Comparison of ENCODE assay signal across 1 cellular context in the genomic region with DNA sequence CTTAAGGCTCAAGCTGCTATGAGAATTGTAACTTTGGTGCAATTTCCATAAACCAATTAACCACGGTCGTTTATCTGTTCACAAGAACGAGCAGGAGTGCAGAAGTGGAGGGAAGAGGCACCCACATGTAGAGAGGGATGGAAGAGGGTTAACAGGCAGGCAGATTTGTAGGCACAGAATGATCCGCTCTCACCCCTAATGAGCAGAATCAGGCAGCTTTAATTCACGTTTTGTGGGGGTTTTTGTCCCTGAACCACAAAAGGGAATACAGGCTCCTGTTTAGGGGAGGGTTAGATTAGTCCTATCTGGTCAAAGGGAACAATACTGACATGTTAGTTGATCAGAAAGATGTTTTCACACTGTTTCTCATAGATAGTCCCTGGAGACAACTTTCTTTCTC.
TF ChIP-seq lines count a peak whose summit lies in the region.

No MANE protein-coding gene starts in this region.

TF ChIP-seq in GM23338, 12 proteins besides CTCF, POLR2A, EP300 and RAD21:
- TF ChIP-seq STAT1 (IDR thresholded peaks at IDR 0.05; ENCODE audit: unreplicated experiment) = no peak
- no peak for TF ChIP-seq NANOG (IDR thresholded peaks at IDR 0.05; ENCODE audit: borderline replicate concordance)
- TF ChIP-seq CREB1 (CRISPR knock-in tag; IDR thresholded peaks at IDR 0.05; ENCODE audit: low read depth) = no peak
- no peak for TF ChIP-seq EZH2 (IDR thresholded peaks at IDR 0.05; ENCODE audit: low read depth, unreplicated experiment)
- TF ChIP-seq, protein P1, sequence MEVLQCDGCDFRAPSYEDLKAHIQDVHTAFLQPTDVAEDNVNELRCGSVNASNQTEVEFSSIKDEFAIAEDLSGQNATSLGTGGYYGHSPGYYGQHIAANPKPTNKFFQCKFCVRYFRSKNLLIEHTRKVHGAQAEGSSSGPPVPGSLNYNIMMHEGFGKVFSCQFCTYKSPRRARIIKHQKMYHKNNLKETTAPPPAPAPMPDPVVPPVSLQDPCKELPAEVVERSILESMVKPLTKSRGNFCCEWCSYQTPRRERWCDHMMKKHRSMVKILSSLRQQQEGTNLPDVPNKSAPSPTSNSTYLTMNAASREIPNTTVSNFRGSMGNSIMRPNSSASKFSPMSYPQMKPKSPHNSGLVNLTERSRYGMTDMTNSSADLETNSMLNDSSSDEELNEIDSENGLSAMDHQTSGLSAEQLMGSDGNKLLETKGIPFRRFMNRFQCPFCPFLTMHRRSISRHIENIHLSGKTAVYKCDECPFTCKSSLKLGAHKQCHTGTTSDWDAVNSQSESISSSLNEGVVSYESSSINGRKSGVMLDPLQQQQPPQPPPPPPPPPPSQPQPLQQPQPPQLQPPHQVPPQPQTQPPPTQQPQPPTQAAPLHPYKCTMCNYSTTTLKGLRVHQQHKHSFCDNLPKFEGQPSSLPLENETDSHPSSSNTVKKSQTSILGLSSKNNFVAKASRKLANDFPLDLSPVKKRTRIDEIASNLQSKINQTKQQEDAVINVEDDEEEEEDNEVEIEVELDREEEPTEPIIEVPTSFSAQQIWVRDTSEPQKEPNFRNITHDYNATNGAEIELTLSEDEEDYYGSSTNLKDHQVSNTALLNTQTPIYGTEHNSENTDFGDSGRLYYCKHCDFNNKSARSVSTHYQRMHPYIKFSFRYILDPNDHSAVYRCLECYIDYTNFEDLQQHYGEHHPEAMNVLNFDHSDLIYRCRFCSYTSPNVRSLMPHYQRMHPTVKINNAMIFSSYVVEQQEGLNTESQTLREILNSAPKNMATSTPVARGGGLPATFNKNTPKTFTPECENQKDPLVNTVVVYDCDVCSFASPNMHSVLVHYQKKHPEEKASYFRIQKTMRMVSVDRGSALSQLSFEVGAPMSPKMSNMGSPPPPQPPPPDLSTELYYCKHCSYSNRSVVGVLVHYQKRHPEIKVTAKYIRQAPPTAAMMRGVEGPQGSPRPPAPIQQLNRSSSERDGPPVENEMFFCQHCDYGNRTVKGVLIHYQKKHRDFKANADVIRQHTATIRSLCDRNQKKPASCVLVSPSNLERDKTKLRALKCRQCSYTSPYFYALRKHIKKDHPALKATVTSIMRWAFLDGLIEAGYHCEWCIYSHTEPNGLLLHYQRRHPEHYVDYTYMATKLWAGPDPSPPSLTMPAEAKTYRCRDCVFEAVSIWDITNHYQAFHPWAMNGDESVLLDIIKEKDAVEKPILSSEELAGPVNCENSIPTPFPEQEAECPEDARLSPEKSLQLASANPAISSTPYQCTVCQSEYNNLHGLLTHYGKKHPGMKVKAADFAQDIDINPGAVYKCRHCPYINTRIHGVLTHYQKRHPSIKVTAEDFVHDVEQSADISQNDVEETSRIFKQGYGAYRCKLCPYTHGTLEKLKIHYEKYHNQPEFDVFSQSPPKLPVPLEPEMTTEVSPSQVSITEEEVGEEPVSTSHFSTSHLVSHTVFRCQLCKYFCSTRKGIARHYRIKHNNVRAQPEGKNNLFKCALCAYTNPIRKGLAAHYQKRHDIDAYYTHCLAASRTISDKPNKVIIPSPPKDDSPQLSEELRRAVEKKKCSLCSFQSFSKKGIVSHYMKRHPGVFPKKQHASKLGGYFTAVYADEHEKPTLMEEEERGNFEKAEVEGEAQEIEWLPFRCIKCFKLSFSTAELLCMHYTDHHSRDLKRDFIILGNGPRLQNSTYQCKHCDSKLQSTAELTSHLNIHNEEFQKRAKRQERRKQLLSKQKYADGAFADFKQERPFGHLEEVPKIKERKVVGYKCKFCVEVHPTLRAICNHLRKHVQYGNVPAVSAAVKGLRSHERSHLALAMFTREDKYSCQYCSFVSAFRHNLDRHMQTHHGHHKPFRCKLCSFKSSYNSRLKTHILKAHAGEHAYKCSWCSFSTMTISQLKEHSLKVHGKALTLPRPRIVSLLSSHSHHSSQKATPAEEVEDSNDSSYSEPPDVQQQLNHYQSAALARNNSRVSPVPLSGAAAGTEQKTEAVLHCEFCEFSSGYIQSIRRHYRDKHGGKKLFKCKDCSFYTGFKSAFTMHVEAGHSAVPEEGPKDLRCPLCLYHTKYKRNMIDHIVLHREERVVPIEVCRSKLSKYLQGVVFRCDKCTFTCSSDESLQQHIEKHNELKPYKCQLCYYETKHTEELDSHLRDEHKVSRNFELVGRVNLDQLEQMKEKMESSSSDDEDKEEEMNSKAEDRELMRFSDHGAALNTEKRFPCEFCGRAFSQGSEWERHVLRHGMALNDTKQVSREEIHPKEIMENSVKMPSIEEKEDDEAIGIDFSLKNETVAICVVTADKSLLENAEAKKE (CRISPR knock-in tag; IDR thresholded peaks at IDR 0.05) = no peak
- no peak for TF ChIP-seq ZNF331 (CRISPR knock-in tag; IDR thresholded peaks at IDR 0.05; ENCODE audit: low read depth)
- no peak for TF ChIP-seq POLR2AphosphoS5 (IDR thresholded peaks at IDR 0.05; ENCODE audit: low read depth)
- no peak for TF ChIP-seq ZNF114 (CRISPR knock-in tag; IDR thresholded peaks at IDR 0.05)
- no peak for TF ChIP-seq REST (IDR thresholded peaks at IDR 0.05; ENCODE audit: unreplicated experiment)
- TF ChIP-seq EZH2phosphoT487 (IDR thresholded peaks at IDR 0.05; ENCODE audit: unreplicated experiment) = no peak
- TF ChIP-seq, protein P2, sequence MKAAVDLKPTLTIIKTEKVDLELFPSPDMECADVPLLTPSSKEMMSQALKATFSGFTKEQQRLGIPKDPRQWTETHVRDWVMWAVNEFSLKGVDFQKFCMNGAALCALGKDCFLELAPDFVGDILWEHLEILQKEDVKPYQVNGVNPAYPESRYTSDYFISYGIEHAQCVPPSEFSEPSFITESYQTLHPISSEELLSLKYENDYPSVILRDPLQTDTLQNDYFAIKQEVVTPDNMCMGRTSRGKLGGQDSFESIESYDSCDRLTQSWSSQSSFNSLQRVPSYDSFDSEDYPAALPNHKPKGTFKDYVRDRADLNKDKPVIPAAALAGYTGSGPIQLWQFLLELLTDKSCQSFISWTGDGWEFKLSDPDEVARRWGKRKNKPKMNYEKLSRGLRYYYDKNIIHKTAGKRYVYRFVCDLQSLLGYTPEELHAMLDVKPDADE (IDR thresholded peaks at IDR 0.05) = no peak
- TF ChIP-seq JUNB (IDR thresholded peaks at IDR 0.05; ENCODE audit: unreplicated experiment) = no peak
TF ChIP-seq in GM23338: peak in this region for 0.
